In genomic region chr12:55745361-55746146, GRCh38 we compare ENCODE assay signal across 8 cellular contexts. TPM values are rescaled to one million over a fixed set of nuclear protein-coding genes. Genes with fewer than 3 reads are reported as not detected.
DNase-seq lines count a peak whose midpoint lies in the region; ATAC-seq and TF ChIP-seq lines count a peak whose summit lies in the region.

No MANE protein-coding gene starts in this region.

- peak overlapping the region in 1 of 4 donors; percentile 23 for H3K4me3 ChIP-seq in transverse colon

- no peaks in the 10 kb centered on the region for H3K9me3 ChIP-seq in transverse colon

- no peak for ATAC-seq in activated CD8-positive, alpha-beta T cell treated with anti-CD3 and anti-CD28 coated beads for 36 hours
- no peak for ATAC-seq in HG02885 (IDR thresholded peaks at IDR 0.05; ENCODE audit: poor library complexity, unreplicated experiment)
- no peak for ATAC-seq in HG02571 (IDR thresholded peaks at IDR 0.05; ENCODE audit: unreplicated experiment)

- peaks cover 36% of the 10 kb centered on the region for H3K4me1 Mint-ChIP-seq in activated naive CD4-positive, alpha-beta T cell treated with anti-CD3 and anti-CD28 coated beads, Interleukin-2, amount 50 U/mL, for 24 hours
- H3K4me1 Mint-ChIP-seq in activated CD8-positive, alpha-beta T cell treated with anti-CD3 and anti-CD28 coated beads for 36 hours (ENCODE audit: low read depth) = peaks cover 31% of the 10 kb centered on the region

- TF ChIP-seq POLR2A in transverse colon (IDR thresholded peaks at IDR 0.05) = no peak

- H3K36me3 ChIP-seq in transverse colon = no peaks in the 10 kb centered on the region

- peaks cover 13 to 33% (median 22%) of the 10 kb centered on the region in 4 donors for H3K4me1 ChIP-seq in transverse colon

- TF ChIP-seq EP300 in transverse colon (IDR thresholded peaks at IDR 0.05; ENCODE audit: low read depth) = no peak

- peak overlapping the region; percentile 10 for H3K27ac Mint-ChIP-seq in activated naive CD4-positive, alpha-beta T cell treated with anti-CD3 and anti-CD28 coated beads, Interleukin-2, amount 50 U/mL, for 24 hours
- no peak overlapping the region for H3K27ac Mint-ChIP-seq in activated CD8-positive, alpha-beta T cell treated with anti-CD3 and anti-CD28 coated beads for 36 hours

- CTCF ChIA-PET in activated CD8-positive, alpha-beta T cell treated with anti-CD3 and anti-CD28 coated beads for 36 hours (lab: Charles Lee) = interaction anchor here (1.3 to 4.3 kb wide), 2 partner anchors 7 to 9 kb away, joined by 3 to 39 read pairs; no protein-coding TSS in a partner anchor

- in situ Hi-C loops in transverse colon (cut with MboI; ENCODE audit: low pct_ligation_motif_present in 1 of 4, low pct_unique_long_range_greater_than_20kb in 1 of 4, low sequenced_read_pairs in 3 of 4) = loop anchor here in 3 of 4 donors (5.0 to 10.0 kb wide), 3 partner anchors 52 to 192 kb away; partner anchors contain the start of gene DGKA (in 1 of the 3)

- TF ChIP-seq CTCF in activated CD8-positive, alpha-beta T cell treated with anti-CD3 and anti-CD28 coated beads for 36 hours (IDR thresholded peaks at IDR 0.05) = no peak
- no peak for TF ChIP-seq CTCF in transverse colon (IDR thresholded peaks at IDR 0.05)

- 32% methylated on average over 12 of the region's 12 CpGs; no CpG with 5 or more reads in 1 of the 2 donors for WGBS in transverse colon (ENCODE audit: low coverage in 1 of 2), 2 donors

- no peaks in the 10 kb centered on the region for H3K9me3 Mint-ChIP-seq in activated naive CD4-positive, alpha-beta T cell treated with anti-CD3 and anti-CD28 coated beads, Interleukin-2, amount 50 U/mL, for 24 hours
- no peaks in the 10 kb centered on the region for H3K9me3 Mint-ChIP-seq in activated CD8-positive, alpha-beta T cell treated with anti-CD3 and anti-CD28 coated beads for 36 hours

- POLR2A ChIA-PET in activated CD8-positive, alpha-beta T cell treated with anti-CD3 and anti-CD28 coated beads for 36 hours (lab: Charles Lee) = interaction anchor here (0.7 to 1.9 kb wide), 8 partner anchors 11 to 72 kb away, joined by 3 to 6 read pairs (median 3); partner anchors contain the start of genes BLOC1S1 and SARNP

- peak overlapping the region; percentile 21 to 86 (median 42) for H3K27ac ChIP-seq in transverse colon

- H3K36me3 Mint-ChIP-seq in activated naive CD4-positive, alpha-beta T cell treated with anti-CD3 and anti-CD28 coated beads, Interleukin-2, amount 50 U/mL, for 24 hours = peaks cover 3% of the 10 kb centered on the region
- H3K36me3 Mint-ChIP-seq in activated CD8-positive, alpha-beta T cell treated with anti-CD3 and anti-CD28 coated beads for 36 hours (ENCODE audit: low read depth) = peaks cover 7% of the 10 kb centered on the region

- intact Hi-C loops in activated CD8-positive, alpha-beta T cell treated with anti-CD3 and anti-CD28 coated beads for 36 hours (cut with micrococcal nuclease) = no loop called here
- intact Hi-C loops in transverse colon (cut with DNase I; ENCODE audit: low total_unique reads) = loop anchor here (10.0 kb wide), 2 partner anchors 49 to 79 kb away; partner anchors contain the start of gene DNAJC14

- no peaks in the 10 kb centered on the region for H3K27me3 Mint-ChIP-seq in activated naive CD4-positive, alpha-beta T cell treated with anti-CD3 and anti-CD28 coated beads, Interleukin-2, amount 50 U/mL, for 24 hours
- no peaks in the 10 kb centered on the region for H3K27me3 Mint-ChIP-seq in activated CD8-positive, alpha-beta T cell treated with anti-CD3 and anti-CD28 coated beads for 36 hours

- no peak for DNase-seq in activated naive CD4-positive, alpha-beta T cell treated with Interleukin-2 at 50 U/mL for 16 hours
- no peak for DNase-seq in activated CD8-positive, alpha-beta T cell treated with anti-CD3 and anti-CD28 coated beads for 36 hours
- DNase-seq in iPS-NIHi11 (ENCODE audit: low spot score) = peak; percentile 68
- DNase-seq in transverse colon = no peak
- DNase-seq in Kasumi-1 (lab: John Stamatoyannopoulos, UW) = no peak

- peak overlapping the region; percentile 23 for H3K4me3 Mint-ChIP-seq in activated naive CD4-positive, alpha-beta T cell treated with anti-CD3 and anti-CD28 coated beads, Interleukin-2, amount 50 U/mL, for 24 hours
- peak overlapping the region; percentile 86 for H3K4me3 Mint-ChIP-seq in activated CD8-positive, alpha-beta T cell treated with anti-CD3 and anti-CD28 coated beads for 36 hours

- H3K27me3 ChIP-seq in transverse colon = peaks cover 21% of the 10 kb centered on the region

RNA-seq across cellular contexts. Expression of gene GDF11, which starts 2.6 kb away (rescaled TPM):
- 1 to 10 TPM; 7.4 to 9.3 TPM for total RNA-seq in activated CD8-positive, alpha-beta T cell treated with anti-CD3 and anti-CD28 coated beads for 36 hours
- total RNA-seq in transverse colon = 1 to 10 TPM in 1 of 4 donors, under 1 TPM in 3; 0.37 to 1.7 (median 0.60) TPM

RNA-seq across cellular contexts. Expression of gene CD63, which starts 16.7 kb away (rescaled TPM):
- total RNA-seq in activated CD8-positive, alpha-beta T cell treated with anti-CD3 and anti-CD28 coated beads for 36 hours = 100 to 1,000 TPM in 1 of 2 experiments, 10 to 100 TPM in 1; 99.6 to 101 TPM
- total RNA-seq in transverse colon = 100 to 1,000 TPM; 427 to 723 (median 581) TPM

RNA-seq across cellular contexts. Expression of gene RDH5, which starts 25.4 kb away (rescaled TPM):
- total RNA-seq in activated CD8-positive, alpha-beta T cell treated with anti-CD3 and anti-CD28 coated beads for 36 hours = 1 to 10 TPM; 5.3 to 6.8 TPM
- 10 to 100 TPM; 16.5 to 74.4 (median 58.3) TPM for total RNA-seq in transverse colon

RNA-seq across cellular contexts. Expression of gene BLOC1S1, which starts 29.7 kb away (rescaled TPM):
- 10 to 100 TPM; 79.0 to 84.6 TPM for total RNA-seq in activated CD8-positive, alpha-beta T cell treated with anti-CD3 and anti-CD28 coated beads for 36 hours
- 100 to 1,000 TPM; 158 to 494 (median 381) TPM for total RNA-seq in transverse colon

RNA-seq across cellular contexts. Expression of gene ITGA7, which starts 37.9 kb away (rescaled TPM):
- 1 to 10 TPM; 4.3 to 4.8 TPM for total RNA-seq in activated CD8-positive, alpha-beta T cell treated with anti-CD3 and anti-CD28 coated beads for 36 hours
- total RNA-seq in transverse colon = 100 to 1,000 TPM in 1 of 4 donors, 10 to 100 TPM in 3; 14.4 to 125 (median 23.6) TPM

Comparison
In these comparisons a context has a peak if more than half of its experiments do, and no peak if none do; other contexts are left out.
1. RNA of gene CD63, which starts 16.7 kb away (total RNA-seq): 427 to 723 TPM in transverse colon; 99.6 to 101 TPM in activated CD8-positive, alpha-beta T cell treated with anti-CD3 and anti-CD28 coated beads for 36 hours; every median in the first group is over 4 times any median in the second.